19 cellular contexts compared by ENCODE assay signal in genomic region chr11:128042290-128042751, GRCh38.
A peak's percentile ranks its signal among the peaks of the same experiment; 100 is the strongest.
DNase-seq lines count a peak whose midpoint lies in the region; ATAC-seq and TF ChIP-seq lines count a peak whose summit lies in the region.
"Had no signal": no experiment of that assay in that cellular context is flagged by ENCODE, and none has a peak within 500 bp of the region (broad histone marks: within the 10 kb centered on the region; RNA-seq: fewer than 3 reads in every experiment).

No MANE protein-coding gene starts in this region.

- intact Hi-C loops in CD4-positive, alpha-beta T cell (cut with DNase I, micrococcal nuclease): no loop called here

- H3K9me3 Mint-ChIP-seq in CD4-positive, alpha-beta T cell: no peaks in the 10 kb centered on the region
- H3K9me3 Mint-ChIP-seq: stimulated activated naive B cell treated with anti-CD40 and anti-IgM and Interleukin-4, amounts not matched to agents 10 μg/mL and 1 μg/mL and 100 μg/mL, for 72 hours had no signal

- CTCF ChIA-PET in CD4-positive, alpha-beta T cell (lab: Charles Lee): interaction anchor here (3.7 kb wide), 1 partner anchor 116 kb away, joined by 13 read pairs; no protein-coding TSS in a partner anchor
- CTCF ChIA-PET in RWPE1 (lab: Yijun Ruan, JAX): interaction anchor here (0.6 kb wide), 2 partner anchors 14 to 88 kb away, joined by 3 read pairs; no protein-coding TSS in a partner anchor

- ATAC-seq in CD4-positive, alpha-beta T cell (ENCODE audit: poor library complexity): no peak
- ATAC-seq in GM18873 (IDR thresholded peaks at IDR 0.05; ENCODE audit: low FRiP score, unreplicated experiment) (no peak), HG03439 (IDR thresholded peaks at IDR 0.05; ENCODE audit: unreplicated experiment) (no peak)
- ATAC-seq: stimulated activated naive B cell treated with anti-CD40 and anti-IgM and Interleukin-4, amounts not matched to agents 10 μg/mL and 1 μg/mL and 100 μg/mL, for 72 hours had no signal

- H3K27ac Mint-ChIP-seq in CD4-positive, alpha-beta T cell: peak overlapping the region; percentile 57
- H3K27ac Mint-ChIP-seq: stimulated activated naive B cell treated with anti-CD40 and anti-IgM and Interleukin-4, amounts not matched to agents 10 μg/mL and 1 μg/mL and 100 μg/mL, for 72 hours had no signal

- peaks cover 76% of the 10 kb centered on the region for H3K4me1 Mint-ChIP-seq in CD4-positive, alpha-beta T cell (ENCODE audit: low read depth)

- no peaks in the 10 kb centered on the region for H3K9me3 ChIP-seq in CD4-positive, alpha-beta T cell (ENCODE audit: control insufficient read depth, low read length)
- H3K9me3 ChIP-seq: prostate gland had no signal

- no peak overlapping the region for H3K27ac ChIP-seq in CD4-positive, alpha-beta T cell (ENCODE audit: low read depth, low read length)
- no peak overlapping the region for H3K27ac ChIP-seq in RWPE1
- H3K27ac ChIP-seq: coronary artery, epithelial cell of prostate, GM23248, prostate gland had no signal

- no peak for DNase-seq in CD4-positive, alpha-beta T cell
- DNase-seq in COLO668 (lab: John Stamatoyannopoulos, UW; ENCODE audit: unreplicated experiment) (peak; percentile 8), RPMI7951 (ENCODE audit: low read depth) (peak; percentile 58), kidney tubule cell (ENCODE audit: low spot score) (peak; percentile 46), NCI-H1930 (lab: John Stamatoyannopoulos, UW) (no peak), RWPE1 (ENCODE audit: low spot score) (no peak)
- DNase-seq: activated effector memory CD4-positive, alpha-beta T cell treated with Interleukin-2 at 50 U/mL for 16 hours; C1 segment of cervical spinal cord; GM23248; KG1; NCI-H1105 treated with DMSO at 0.1 percent for 48 hours; NCI-H345; stimulated activated CD4-positive, alpha-beta T cell treated with anti-CD3 and anti-CD28 coated beads, Interleukin-12 subunit alpha, Interleukin-12 subunit beta, amount 100 ng/mL, for 4 hours; stimulated activated naive B cell treated with anti-CD40 and anti-IgM and Interleukin-4, amounts not matched to agents 10 μg/mL and 1 μg/mL and 100 μg/mL, for 72 hours had no signal

- no peak for TF ChIP-seq CTCF in CD4-positive, alpha-beta T cell (IDR thresholded peaks at IDR 0.05)
- no peak for TF ChIP-seq CTCF in RWPE1 (conservative IDR thresholded peaks at IDR 0.05; ENCODE audit: low read depth)

- H3K27me3 ChIP-seq in CD4-positive, alpha-beta T cell (ENCODE audit: control insufficient read depth, insufficient read depth, low read length): no peaks in the 10 kb centered on the region

- H3K27me3 Mint-ChIP-seq in CD4-positive, alpha-beta T cell: no peaks in the 10 kb centered on the region

- POLR2A ChIA-PET in CD4-positive, alpha-beta T cell (lab: Charles Lee): interaction anchor here (1.0 kb wide), 1 partner anchor 11 kb away, joined by 3 read pairs; no protein-coding TSS in a partner anchor
- POLR2A ChIA-PET in RWPE1 (lab: Yijun Ruan, JAX; ENCODE audit: low non-redundant PET): no interaction called here

- no peaks in the 10 kb centered on the region for H3K36me3 Mint-ChIP-seq in CD4-positive, alpha-beta T cell (ENCODE audit: low read depth)

- H3K4me3 Mint-ChIP-seq in CD4-positive, alpha-beta T cell: no peak overlapping the region
- H3K4me3 Mint-ChIP-seq: stimulated activated naive B cell treated with anti-CD40 and anti-IgM and Interleukin-4, amounts not matched to agents 10 μg/mL and 1 μg/mL and 100 μg/mL, for 72 hours had no signal

Comparison
In these comparisons a context has a peak if more than half of its experiments do, and no peak if none do; other contexts are left out.
1. DNase-seq: peak in COLO668 (single experiment), RPMI7951 (single experiment) and kidney tubule cell (single experiment); none in CD4-positive, alpha-beta T cell (0 of 10), NCI-H1930 (0 of 2) and RWPE1 (single experiment).